In genomic region chr3:5264896-5265770, GRCh38 we compare ENCODE assay signal across 17 cellular contexts.
"Had no signal": no experiment of that assay in that cellular context is flagged by ENCODE, and none has a peak within 500 bp of the region (broad histone marks: within the 10 kb centered on the region; RNA-seq: fewer than 3 reads in every experiment).

No MANE protein-coding gene starts in this region.

- H3K9me3 ChIP-seq: adrenal gland, gastrocnemius medialis, heart left ventricle, psoas muscle, stomach, testis had no signal

- H3K4me1 ChIP-seq: adrenal gland, gastrocnemius medialis, psoas muscle, stomach, testis had no signal

- H3K4me3 ChIP-seq: adrenal gland, gastrocnemius medialis, heart left ventricle, psoas muscle, stomach, testis had no signal

- H3K36me3 ChIP-seq: adrenal gland, gastrocnemius medialis, heart left ventricle, stomach had no signal

- H3K27me3 ChIP-seq: adrenal gland, gastrocnemius medialis, heart left ventricle, stomach, testis had no signal

- DNase-seq: activated CD4-positive, alpha-beta T cell treated with anti-CD3 and anti-CD28 coated beads for 4 hours; activated CD8-positive, alpha-beta T cell treated with anti-CD3 and anti-CD28 coated beads for 36 hours; activated effector memory CD4-positive, alpha-beta T cell treated with Interleukin-2 at 50 U/mL for 16 hours; activated T-cell treated with anti-CD3 and anti-CD28 coated beads, Interleukin-2, amount 50 U/mL, for 4 hours; adrenal gland; central memory CD4-positive, alpha-beta T cell; cortex of kidney; effector CD4-positive, alpha-beta T cell; gastrocnemius medialis; heart left ventricle; immature natural killer cell; nephron progenitor cell; psoas muscle; stimulated activated CD4-positive, alpha-beta T cell treated with anti-CD3 and anti-CD28 coated beads, Interleukin-1b, Interleukin-23, amount 100 ng/mL, for 48 hours; stomach; testis had no signal

- ATAC-seq: activated CD8-positive, alpha-beta T cell treated with anti-CD3 and anti-CD28 coated beads for 36 hours; activated T-cell treated with anti-CD3 and anti-CD28 coated beads, Interleukin-2, amount 50 U/mL, for 4 hours; gastrocnemius medialis; heart left ventricle; psoas muscle; sciatic nerve had no signal

- H3K27ac ChIP-seq: adrenal gland, gastrocnemius medialis, heart left ventricle, psoas muscle, stomach, testis had no signal
